8 cellular contexts compared by ENCODE assay signal in genomic region chr7:2870471-2870941, GRCh38. TPM values are rescaled to one million over a fixed set of nuclear protein-coding genes. Genes with fewer than 3 reads are reported as not detected.
DNase-seq lines count a peak whose midpoint lies in the region; ATAC-seq and TF ChIP-seq lines count a peak whose summit lies in the region.

No MANE protein-coding gene starts in this region.

- peak overlapping the region in 2 of 4 donors; percentile 51 to 62 for H3K27ac ChIP-seq in gastroesophageal sphincter
- H3K27ac ChIP-seq in sigmoid colon, result peak overlapping the region in 2 of 4 donors; percentile 6
- no peak overlapping the region for H3K27ac ChIP-seq in WERI-Rb-1

- TF ChIP-seq EP300 in gastroesophageal sphincter (IDR thresholded peaks at IDR 0.05) (no peak), sigmoid colon (IDR thresholded peaks at IDR 0.05) (no peak)

- peak; percentile 92 for DNase-seq in A172 (ENCODE audit: low spot score)
- peak; percentile 35 for DNase-seq in NCI-H345 (lab: John Stamatoyannopoulos, UW)
- DNase-seq in activated T-cell treated with anti-CD3 and anti-CD28 coated beads, Interleukin-2, amount 50 U/mL, for 1 hour, result peak; percentile 49
- DNase-seq in sigmoid colon, result peak; percentile 86
- no peak for DNase-seq in WERI-Rb-1

- H3K4me1 ChIP-seq in gastroesophageal sphincter (peaks cover 0 to 12% (median 0%) of the 10 kb centered on the region in 3 donors), sigmoid colon (no peaks in the 10 kb centered on the region)

- WGBS in gastroesophageal sphincter (ENCODE audit: low coverage in 1 of 2), 2 donors, result 15 to 39% methylated on average over 3 to 9 of the region's 10 CpGs
- 12 to 14% methylated on average over 10 of the region's 10 CpGs for WGBS in sigmoid colon, 2 donors

- TF ChIP-seq POLR2A in gastroesophageal sphincter (IDR thresholded peaks at IDR 0.05) (no peak), sigmoid colon (IDR thresholded peaks at IDR 0.05) (no peak)

- ATAC-seq in GM18909 (IDR thresholded peaks at IDR 0.05; ENCODE audit: poor library complexity, unreplicated experiment) (peak; percentile 63), gastroesophageal sphincter (peak; percentile 84), HG03571 (IDR thresholded peaks at IDR 0.05; ENCODE audit: unreplicated experiment) (no peak)

- H3K4me3 ChIP-seq in gastroesophageal sphincter (peak overlapping the region in 1 of 2 donors; percentile 32), sigmoid colon (no peak overlapping the region), WERI-Rb-1 (ENCODE audit: low read depth, low read length) (no peak overlapping the region)

- intact Hi-C loops in sigmoid colon (cut with DNase I), result no loop called here

- TF ChIP-seq CTCF in gastroesophageal sphincter (IDR thresholded peaks at IDR 0.05), result no peak
- TF ChIP-seq CTCF in sigmoid colon (IDR thresholded peaks at IDR 0.05), result no peak
- TF ChIP-seq CTCF in WERI-Rb-1 (IDR thresholded peaks at IDR 0.05; ENCODE audit: low read depth, low read length), result no peak

- H3K27me3 ChIP-seq in gastroesophageal sphincter, result no peaks in the 10 kb centered on the region
- no peaks in the 10 kb centered on the region for H3K27me3 ChIP-seq in sigmoid colon
- no peaks in the 10 kb centered on the region for H3K27me3 ChIP-seq in WERI-Rb-1 (ENCODE audit: insufficient read depth, low read depth, severe bottlenecking)

- no peaks in the 10 kb centered on the region for H3K9me3 ChIP-seq in gastroesophageal sphincter
- H3K9me3 ChIP-seq in sigmoid colon, result no peaks in the 10 kb centered on the region
- H3K9me3 ChIP-seq in WERI-Rb-1 (ENCODE audit: severe bottlenecking), result no peaks in the 10 kb centered on the region

- no peaks in the 10 kb centered on the region for H3K36me3 ChIP-seq in gastroesophageal sphincter
- H3K36me3 ChIP-seq in sigmoid colon, result no peaks in the 10 kb centered on the region
- H3K36me3 ChIP-seq in WERI-Rb-1, result no peaks in the 10 kb centered on the region

RNA-seq across cellular contexts. Expression of gene GNA12, which starts 26.4 kb away (rescaled TPM):
- 16.4 and 22.4 TPM in 2 replicates for total RNA-seq in A172 (2014; rRNA removed; shearing (Covaris generic))
- total RNA-seq in gastroesophageal sphincter (10 to 100 TPM; 22.5 to 63.2 (median 35.1) TPM), sigmoid colon (10 to 100 TPM; 21.4 to 46.5 (median 24.6) TPM)
- polyA plus RNA-seq in sigmoid colon, result 10 to 100 TPM; 13.2 to 22.7 (median 18.6) TPM
